Comparison of ENCODE assay signal across 25 cellular contexts in genomic region chr1:153848805-153849204, GRCh38.
A peak's percentile ranks its signal among the peaks of the same experiment; 100 is the strongest.
DNase-seq lines count a peak whose midpoint lies in the region; ATAC-seq and TF ChIP-seq lines count a peak whose summit lies in the region.
"Had no signal": no experiment of that assay in that cellular context is flagged by ENCODE, and none has a peak within 500 bp of the region (broad histone marks: within the 10 kb centered on the region; RNA-seq: fewer than 3 reads in every experiment).

No MANE protein-coding gene starts in this region.

- DNase-seq in right atrium auricular region (ENCODE audit: low spot score) (peak; percentile 11), heart left ventricle (no peak), 8988T (no peak), left colon (no peak)
- no peak for DNase-seq in stimulated activated naive CD8-positive, alpha-beta T cell treated with anti-CD3 and anti-CD28 coated beads, Interleukin-15, Interleukin-2, amounts not matched to agents 100 U/mL and 50 U/mL, for 24 hours
- DNase-seq: activated gamma-delta T cell; activated T-cell treated with anti-CD3 and anti-CD28 coated beads, Interleukin-2, amount 50 U/mL, for 24 hours; COR-L47; effector CD8-positive, alpha-beta T cell; GM23248; hippocampal formation; NCI-H1105; NCI-H2029; NCI-H526 treated with DMSO at 0.1 percent for 48 hours; right cardiac atrium; tibial artery had no signal

- 92 to 99% (median 98%) methylated on average over 5 of the region's 5 CpGs for WGBS in heart left ventricle, 4 donors

- H3K4me3 ChIP-seq in right atrium auricular region = no peak overlapping the region
- no peak overlapping the region for H3K4me3 ChIP-seq in heart left ventricle
- no peak overlapping the region for H3K4me3 ChIP-seq in HEK293 (ENCODE audit: low read depth, low read length)
- H3K4me3 ChIP-seq: coronary artery, GM23248, smooth muscle cell, tibial artery had no signal

- H3K27me3 Mint-ChIP-seq in stimulated activated memory B cell treated with anti-CD40 and anti-IgM and Interleukin-4, amounts not matched to agents 10 μg/mL and 1 μg/mL and 100 μg/mL, for 72 hours = no peaks in the 10 kb centered on the region
- H3K27me3 Mint-ChIP-seq: activated naive CD8-positive, alpha-beta T cell treated with anti-CD3 and anti-CD28 coated beads, Interleukin-2, amount 50 U/mL, for 24 hours; activated T-cell treated with anti-CD3 and anti-CD28 coated beads, Interleukin-2, amount 50 U/mL, for 24 hours had no signal

- H3K27ac ChIP-seq in right atrium auricular region (no peak overlapping the region), heart left ventricle (no peak overlapping the region), HEK293 (ENCODE audit: extremely low read depth, low read depth, low read length) (no peak overlapping the region), VCaP (peak overlapping the region; percentile 39)
- H3K27ac ChIP-seq: coronary artery, epithelial cell of prostate, GM23248, parathyroid adenoma, tibial artery had no signal

- H3K36me3 ChIP-seq in right atrium auricular region = no peaks in the 10 kb centered on the region
- H3K36me3 ChIP-seq in heart left ventricle = peaks cover 0 to 21% (median 12%) of the 10 kb centered on the region in 9 donors
- peaks cover 0 to 12% of the 10 kb centered on the region in 2 experiments; a peak in 1 of 3 replicates for H3K36me3 ChIP-seq in HEK293 (ENCODE audit: control insufficient read depth in 2 of 2, insufficient read depth in 1 of 2, low read length in 2 of 2)

- intact Hi-C loops in heart left ventricle (cut with DNase I) (loop anchor here in 1 of 10 donors (5.0 kb wide), 1 partner anchor 38 kb away; no protein-coding TSS in a partner anchor), left colon (cut with DNase I, micrococcal nuclease) (no loop called here)

- TF ChIP-seq POLR2A in heart left ventricle (IDR thresholded peaks at IDR 0.05) = no peak

- peak overlapping the region; percentile 88 for H3K27ac Mint-ChIP-seq in stimulated activated memory B cell treated with anti-CD40 and anti-IgM and Interleukin-4, amounts not matched to agents 10 μg/mL and 1 μg/mL and 100 μg/mL, for 72 hours

- peaks cover 56% of the 10 kb centered on the region for H3K4me1 Mint-ChIP-seq in stimulated activated memory B cell treated with anti-CD40 and anti-IgM and Interleukin-4, amounts not matched to agents 10 μg/mL and 1 μg/mL and 100 μg/mL, for 72 hours
- H3K4me1 Mint-ChIP-seq: neural crest cell had no signal

- H3K9me3 Mint-ChIP-seq in stimulated activated memory B cell treated with anti-CD40 and anti-IgM and Interleukin-4, amounts not matched to agents 10 μg/mL and 1 μg/mL and 100 μg/mL, for 72 hours = peaks cover 2% of the 10 kb centered on the region
- H3K9me3 Mint-ChIP-seq: activated naive CD8-positive, alpha-beta T cell treated with anti-CD3 and anti-CD28 coated beads, Interleukin-2, amount 50 U/mL, for 24 hours; activated T-cell treated with anti-CD3 and anti-CD28 coated beads, Interleukin-2, amount 50 U/mL, for 24 hours; neural crest cell had no signal

- CTCF ChIA-PET in HEK293 (lab: Yijun Ruan, JAX) = interaction anchor here (0.6 kb wide), 2 partner anchors 14 to 137 kb away, joined by 4 read pairs; partner anchors contain the start of gene RAB13

- H3K4me1 ChIP-seq in right atrium auricular region = no peaks in the 10 kb centered on the region
- peaks cover 0 to 14% (median 0%) of the 10 kb centered on the region in 12 donors for H3K4me1 ChIP-seq in heart left ventricle
- H3K4me1 ChIP-seq in HEK293 (ENCODE audit: control insufficient read depth, insufficient read depth, low read length) = no peaks in the 10 kb centered on the region

- H3K4me3 Mint-ChIP-seq in stimulated activated memory B cell treated with anti-CD40 and anti-IgM and Interleukin-4, amounts not matched to agents 10 μg/mL and 1 μg/mL and 100 μg/mL, for 72 hours = no peak overlapping the region
- H3K4me3 Mint-ChIP-seq: neural crest cell had no signal

- H3K27me3 ChIP-seq in right atrium auricular region (no peaks in the 10 kb centered on the region), heart left ventricle (no peaks in the 10 kb centered on the region)
- H3K27me3 ChIP-seq: tibial artery had no signal

- peaks cover 47% of the 10 kb centered on the region for H3K36me3 Mint-ChIP-seq in stimulated activated memory B cell treated with anti-CD40 and anti-IgM and Interleukin-4, amounts not matched to agents 10 μg/mL and 1 μg/mL and 100 μg/mL, for 72 hours

- ATAC-seq in heart left ventricle = no peak
- ATAC-seq in stimulated activated memory B cell treated with anti-CD40 and anti-IgM and Interleukin-4, amounts not matched to agents 10 μg/mL and 1 μg/mL and 100 μg/mL, for 72 hours = no peak
- no peak for ATAC-seq in stimulated activated naive CD8-positive, alpha-beta T cell treated with anti-CD3 and anti-CD28 coated beads, Interleukin-15, Interleukin-2, amounts not matched to agents 100 U/mL and 50 U/mL, for 24 hours
- ATAC-seq in left colon = no peak
- ATAC-seq: right cardiac atrium had no signal

- TF ChIP-seq CTCF in right atrium auricular region (IDR thresholded peaks at IDR 0.05) (no peak), heart left ventricle (IDR thresholded peaks at IDR 0.05) (no peak), HEK293 (tag by site-specific recombination; IDR thresholded peaks at IDR 0.05) (no peak), VCaP (conservative IDR thresholded peaks at IDR 0.05) (no peak)

- H3K9me3 ChIP-seq in right atrium auricular region = no peaks in the 10 kb centered on the region
- no peaks in the 10 kb centered on the region for H3K9me3 ChIP-seq in heart left ventricle
- H3K9me3 ChIP-seq in HEK293 (ENCODE audit: control insufficient read depth, insufficient read depth, low read depth, low read length) = no peaks in the 10 kb centered on the region
- H3K9me3 ChIP-seq: tibial artery had no signal

- POLR2A ChIA-PET in HEK293 (lab: Yijun Ruan, JAX) = no interaction called here

TF ChIP-seq in HEK293, 187 proteins besides CTCF, POLR2A, EP300 and RAD21:
- no peak for TF ChIP-seq ZSCAN4 (tag by site-specific recombination; IDR thresholded peaks at IDR 0.05)
- TF ChIP-seq ZFHX2 (tag by site-specific recombination; conservative IDR thresholded peaks at IDR 0.05) = peak; percentile 69
- TF ChIP-seq EGR2 (tag by site-specific recombination; IDR thresholded peaks at IDR 0.05; ENCODE audit: low read depth) = peak; percentile 70
- TF ChIP-seq, protein P1, sequence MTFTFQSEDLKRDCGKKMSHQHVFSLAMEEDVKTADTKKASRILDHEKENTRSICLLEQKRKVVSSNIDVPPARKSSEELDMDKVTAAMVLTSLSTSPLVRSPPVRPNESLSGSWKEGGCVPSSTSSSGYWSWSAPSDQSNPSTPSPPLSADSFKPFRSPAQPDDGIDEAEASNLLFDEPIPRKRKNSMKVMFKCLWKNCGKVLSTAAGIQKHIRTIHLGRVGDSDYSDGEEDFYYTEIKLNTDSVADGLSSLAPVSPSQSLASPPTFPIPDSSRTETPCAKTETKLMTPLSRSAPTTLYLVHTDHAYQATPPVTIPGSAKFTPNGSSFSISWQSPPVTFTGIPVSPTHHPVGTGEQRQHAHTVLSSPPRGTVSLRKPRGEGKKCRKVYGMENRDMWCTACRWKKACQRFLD (tag by site-specific recombination; IDR thresholded peaks at IDR 0.05) = no peak
- TF ChIP-seq ZNF645 (tag by site-specific recombination; IDR thresholded peaks at IDR 0.05) = no peak
